Comparison of ENCODE assay signal across 8 cellular contexts in genomic region chr11:64803846-64804345, GRCh38. TPM values are rescaled to one million over a fixed set of nuclear protein-coding genes. Genes with fewer than 3 reads are reported as not detected.
DNase-seq lines count a peak whose midpoint lies in the region; ATAC-seq and TF ChIP-seq lines count a peak whose summit lies in the region.

No MANE protein-coding gene starts in this region.

- H3K4me3 Mint-ChIP-seq in chondrocyte (ENCODE audit: unreplicated experiment): peak overlapping the region; percentile 93

- ATAC-seq in HG03342 (IDR thresholded peaks at IDR 0.05; ENCODE audit: unreplicated experiment): no peak
- no peak for ATAC-seq in HG03439 (IDR thresholded peaks at IDR 0.05; ENCODE audit: unreplicated experiment)

- H3K9me3 Mint-ChIP-seq in chondrocyte (ENCODE audit: low read depth): no peaks in the 10 kb centered on the region

- H3K27ac ChIP-seq in 22Rv1 (peak overlapping the region; percentile 88), mesodermal cell (ENCODE audit: low read depth, low read length, severe bottlenecking) (peak overlapping the region; percentile 73)

- H3K27me3 Mint-ChIP-seq in chondrocyte (ENCODE audit: low read depth): no peaks in the 10 kb centered on the region

- peaks cover 12% of the 10 kb centered on the region for H3K4me1 ChIP-seq in mesodermal cell (ENCODE audit: control insufficient read depth, insufficient read depth, low read length, poor library complexity, severe bottlenecking)

- H3K36me3 Mint-ChIP-seq in chondrocyte (ENCODE audit: low read depth): peaks cover 6% of the 10 kb centered on the region

- WGBS in mesodermal cell (ENCODE audit: insufficient coverage in 2 of 2), 2 experiments: 43 to 44% methylated on average over 15 of the region's 15 CpGs

- H3K4me1 Mint-ChIP-seq in chondrocyte (ENCODE audit: low read depth): peaks cover 16% of the 10 kb centered on the region

- H3K9me3 ChIP-seq in mesodermal cell (ENCODE audit: control insufficient read depth, low read length): no peaks in the 10 kb centered on the region

- no peak for DNase-seq in Jurkat, Clone E6-1 (ENCODE audit: low read depth, low spot score)
- DNase-seq in chondrocyte (ENCODE audit: low spot score): no peak
- DNase-seq in T1000 (lab: John Stamatoyannopoulos, UW): no peak
- no peak for DNase-seq in NCI-H2081 treated with DMSO at 0.1 percent for 48 hours (lab: John Stamatoyannopoulos, UW)

- H3K27ac Mint-ChIP-seq in chondrocyte (ENCODE audit: unreplicated experiment): peak overlapping the region; percentile 95

- peaks cover 61% of the 10 kb centered on the region for H3K36me3 ChIP-seq in mesodermal cell (ENCODE audit: control insufficient read depth, insufficient read depth, low read length)

- TF ChIP-seq CTCF in 22Rv1 (IDR thresholded peaks at IDR 0.05) (no peak), chondrocyte (IDR thresholded peaks at IDR 0.05) (no peak)

- H3K4me3 ChIP-seq in Jurkat, Clone E6-1 (ENCODE audit: low read length): peak overlapping the region; percentile 73
- peak overlapping the region; percentile 59 for H3K4me3 ChIP-seq in mesodermal cell (ENCODE audit: extremely low read depth, insufficient read depth, low read length, poor library complexity, severe bottlenecking)

RNA-seq across cellular contexts. Expression of gene MAP4K2, which starts 0.9 kb away (rescaled TPM):
- polyA plus RNA-seq in Jurkat, Clone E6-1 (2012; ENCODE audit: insufficient read depth, insufficient read length): 42.5 TPM
- total RNA-seq in chondrocyte: 11.3 to 17.8 TPM (median 13.4 TPM) in 3 replicates
- 43.9 TPM for polyA plus RNA-seq in mesodermal cell (2013, experiment 1 of 2)
- polyA plus RNA-seq in mesodermal cell (2013, experiment 2 of 2): 33.9 TPM

RNA-seq across cellular contexts. Expression of gene MEN1, which starts 6.5 kb away (rescaled TPM):
- 71.2 TPM for polyA plus RNA-seq in Jurkat, Clone E6-1 (2012; ENCODE audit: insufficient read depth, insufficient read length)
- 19.5 to 26.4 TPM (median 20.4 TPM) in 3 replicates for total RNA-seq in chondrocyte
- 50.2 TPM for polyA plus RNA-seq in mesodermal cell (2013, experiment 1 of 2)
- 42.8 TPM for polyA plus RNA-seq in mesodermal cell (2013, experiment 2 of 2)

RNA-seq across cellular contexts. Expression of gene SF1, which starts 25.6 kb away (rescaled TPM):
- polyA plus RNA-seq in Jurkat, Clone E6-1 (2012; ENCODE audit: insufficient read depth, insufficient read length): 244 TPM
- 183 to 198 TPM (median 190 TPM) in 3 replicates for total RNA-seq in chondrocyte
- polyA plus RNA-seq in mesodermal cell (2013, experiment 1 of 2): 142 TPM
- polyA plus RNA-seq in mesodermal cell (2013, experiment 2 of 2): 144 TPM

RNA-seq across cellular contexts. Expression of gene CDC42BPG, which starts 40.6 kb away (rescaled TPM):
- 4.6 TPM for polyA plus RNA-seq in Jurkat, Clone E6-1 (2012; ENCODE audit: insufficient read depth, insufficient read length)
- total RNA-seq in chondrocyte: 0.17 to 0.46 TPM (median 0.35 TPM) in 3 replicates
- polyA plus RNA-seq in mesodermal cell (2013, experiment 1 of 2): 4.0 TPM
- polyA plus RNA-seq in mesodermal cell (2013, experiment 2 of 2): 3.1 TPM

RNA-seq across cellular contexts. Expression of gene PYGM, which starts 44.1 kb away (rescaled TPM):
- 1.1 TPM for polyA plus RNA-seq in Jurkat, Clone E6-1 (2012; ENCODE audit: insufficient read depth, insufficient read length)
- 0.65 to 1.6 TPM (median 1.2 TPM) in 3 replicates for total RNA-seq in chondrocyte
- 1.4 TPM for polyA plus RNA-seq in mesodermal cell (2013, experiment 1 of 2)
- polyA plus RNA-seq in mesodermal cell (2013, experiment 2 of 2): 1.3 TPM
